20 cellular contexts compared by ENCODE assay signal in the genomic region with DNA sequence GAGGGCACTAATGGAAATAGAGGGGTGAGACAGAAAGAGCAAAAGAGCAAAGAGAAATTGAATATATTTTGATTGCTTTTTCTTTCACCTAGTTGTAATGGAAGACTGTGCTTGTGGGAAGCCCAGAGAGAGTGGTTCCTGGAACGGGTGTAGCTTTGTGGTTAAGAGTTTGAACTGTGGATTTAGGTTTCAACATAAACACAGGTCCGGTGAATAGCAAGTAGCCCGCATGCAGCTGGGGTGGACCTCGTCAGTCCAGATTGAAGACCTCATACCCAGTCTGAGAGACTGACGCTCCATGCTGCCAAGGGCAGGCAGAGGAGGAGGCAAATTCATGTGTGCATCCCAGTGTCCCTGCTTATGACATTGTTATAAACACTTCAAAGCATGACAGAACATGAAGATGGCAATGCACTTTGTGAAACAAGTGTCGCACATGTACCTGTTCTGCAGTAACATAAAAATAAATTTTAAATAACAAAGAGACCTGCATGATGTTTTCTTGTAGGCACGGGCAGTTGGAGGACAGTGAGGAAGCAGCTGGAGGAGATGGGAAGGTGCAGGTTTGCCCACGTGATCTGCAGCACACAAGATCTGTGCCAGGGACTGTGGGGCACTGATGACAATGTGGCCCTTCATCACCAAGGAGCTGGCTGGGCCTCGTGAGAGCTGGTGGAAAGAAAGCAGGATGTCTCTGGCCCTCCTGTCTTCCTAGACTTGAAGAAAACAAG.
"Had no signal": no experiment of that assay in that cellular context is flagged by ENCODE, and none has a peak within 500 bp of the region (broad histone marks: within the 10 kb centered on the region; RNA-seq: fewer than 3 reads in every experiment).

No MANE protein-coding gene starts in this region.

- H3K4me3 ChIP-seq: esophagus muscularis mucosa, hepatocyte, lower lobe of right lung, prostate gland, right atrium auricular region, skin epidermis, tibial nerve had no signal

- H3K4me2 ChIP-seq: hepatocyte had no signal

- H3K4me3 Mint-ChIP-seq: activated T-cell treated with anti-CD3 and anti-CD28 coated beads, Interleukin-2, amount 50 U/mL, for 72 hours; dendritic cell treated with granulocyte-macrophage colony-stimulating factor and Interleukin-4, amounts not matched to agents 40 ng/mL and 50 ng/mL, for 4 days; stimulated activated naive CD8-positive, alpha-beta T cell treated with anti-CD3 and anti-CD28 coated beads, Interleukin-15, Interleukin-2, amounts not matched to agents 100 ng/mL and 50 ng/mL, for 24 hours had no signal

- H3K27me3 ChIP-seq: esophagus muscularis mucosa, hepatocyte, right atrium auricular region, tibial nerve had no signal

- H3K27ac ChIP-seq: esophagus muscularis mucosa, lower lobe of right lung, prostate gland, right atrium auricular region, skin epidermis, tibial nerve had no signal

- DNase-seq: activated CD4-positive, CD25-positive, alpha-beta regulatory T cell treated with anti-CD3 and anti-CD28 coated beads, Interleukin-2, amount 50 U/mL, for 72 hours; activated effector memory CD4-positive, alpha-beta T cell treated with anti-CD3 and anti-CD28 coated beads, Interleukin-2, amount 50 U/mL, for 16 hours; activated naive CD4-positive, alpha-beta T cell treated with anti-CD3 and anti-CD28 coated beads, Interleukin-2, amount 50 U/mL, for 16 hours; activated T-cell treated with anti-CD3 and anti-CD28 coated beads, Interleukin-2, amount 50 U/mL, for 72 hours; effector CD8-positive, alpha-beta T cell; left cardiac atrium; lower lobe of right lung; occipital lobe; stimulated activated CD4-positive, alpha-beta T cell treated with anti-CD3 and anti-CD28 coated beads, Interleukin-15, amount 100 ng/mL, for 24 hours; stimulated activated CD4-positive, alpha-beta T cell treated with anti-CD3 and anti-CD28 coated beads, Interleukin-2, amount 100 ng/mL, for 48 hours; T-helper 1 cell had no signal

- H2AFZ ChIP-seq: hepatocyte had no signal

- H3K79me2 ChIP-seq: hepatocyte had no signal

- H3K36me3 ChIP-seq: esophagus muscularis mucosa, lower lobe of right lung, prostate gland, right atrium auricular region, tibial nerve had no signal

- ATAC-seq: activated T-cell treated with anti-CD3 and anti-CD28 coated beads, Interleukin-2, amount 50 U/mL, for 72 hours; left cardiac atrium had no signal

- H3K9me3 Mint-ChIP-seq: activated T-cell treated with anti-CD3 and anti-CD28 coated beads, Interleukin-2, amount 50 U/mL, for 72 hours; dendritic cell treated with granulocyte-macrophage colony-stimulating factor and Interleukin-4, amounts not matched to agents 40 ng/mL and 50 ng/mL, for 4 days; nephron; stimulated activated naive CD8-positive, alpha-beta T cell treated with anti-CD3 and anti-CD28 coated beads, Interleukin-15, Interleukin-2, amounts not matched to agents 100 ng/mL and 50 ng/mL, for 24 hours had no signal

- H3K9me3 ChIP-seq: esophagus muscularis mucosa, lower lobe of right lung, prostate gland, right atrium auricular region, tibial nerve had no signal

- H3K27ac Mint-ChIP-seq: activated T-cell treated with anti-CD3 and anti-CD28 coated beads, Interleukin-2, amount 50 U/mL, for 72 hours; dendritic cell treated with granulocyte-macrophage colony-stimulating factor and Interleukin-4, amounts not matched to agents 40 ng/mL and 50 ng/mL, for 4 days; stimulated activated naive CD8-positive, alpha-beta T cell treated with anti-CD3 and anti-CD28 coated beads, Interleukin-15, Interleukin-2, amounts not matched to agents 100 ng/mL and 50 ng/mL, for 24 hours had no signal

- H3K27me3 Mint-ChIP-seq: stimulated activated naive CD8-positive, alpha-beta T cell treated with anti-CD3 and anti-CD28 coated beads, Interleukin-15, Interleukin-2, amounts not matched to agents 100 ng/mL and 50 ng/mL, for 24 hours had no signal

- H3K4me1 ChIP-seq: esophagus muscularis mucosa, right atrium auricular region, tibial nerve had no signal
